9 cellular contexts compared by ENCODE assay signal in the genomic region with DNA sequence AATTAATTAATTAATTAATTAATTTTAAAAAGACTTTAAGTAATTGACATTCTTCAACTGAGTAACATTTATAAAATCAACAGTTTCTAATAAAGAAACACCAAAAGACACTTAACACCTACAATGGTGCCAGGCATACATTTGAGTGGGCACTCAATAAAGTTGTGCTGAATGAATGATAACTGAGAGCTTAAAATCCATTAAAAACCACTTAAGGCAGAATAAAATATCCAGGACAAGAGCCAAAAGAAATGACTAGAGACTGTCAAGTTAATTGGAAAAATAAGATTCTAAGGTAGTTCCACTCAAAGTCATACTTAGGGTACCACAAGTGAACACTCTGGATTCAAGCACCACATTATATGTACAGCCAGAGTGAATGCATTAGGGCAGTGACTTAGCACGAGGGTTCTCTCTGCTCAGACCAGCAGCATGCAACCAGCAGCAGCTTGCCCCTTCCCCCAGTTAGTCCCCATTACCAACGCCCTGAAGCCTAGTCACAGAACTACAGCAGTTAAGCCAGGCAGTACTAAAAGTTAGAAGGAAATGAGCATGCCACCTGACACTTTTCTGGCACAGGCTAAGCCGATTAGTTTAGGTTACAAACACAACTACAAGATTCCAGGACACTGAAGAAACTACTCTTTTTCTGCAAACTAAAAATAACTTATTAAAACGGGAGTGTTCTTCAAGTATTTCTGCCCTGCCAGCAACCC. TPM values are rescaled to one million over a fixed set of nuclear protein-coding genes. Genes with fewer than 3 reads are reported as not detected.
DNase-seq lines count a peak whose midpoint lies in the region; ATAC-seq and TF ChIP-seq lines count a peak whose summit lies in the region.
"Had no signal": no experiment of that assay in that cellular context is flagged by ENCODE, and none has a peak within 500 bp of the region (broad histone marks: within the 10 kb centered on the region; RNA-seq: fewer than 3 reads in every experiment).

No MANE protein-coding gene starts in this region.

- no peak overlapping the region for H3K4me3 ChIP-seq in right atrium auricular region
- no peak overlapping the region for H3K4me3 ChIP-seq in ectodermal cell (ENCODE audit: insufficient read depth, low read depth, low read length)
- no peak overlapping the region for H3K4me3 ChIP-seq in mesendoderm (ENCODE audit: low read length)
- no peak overlapping the region for H3K4me3 ChIP-seq in uterus

- no peak overlapping the region for H2AK5ac ChIP-seq in mesendoderm (ENCODE audit: low read length)

- no peak overlapping the region for H2BK120ac ChIP-seq in mesendoderm (ENCODE audit: low read depth, low read length)

- WGBS in ectodermal cell, 2 experiments, result 66 to 78% methylated on average over 4 of the region's 4 CpGs
- no CpG with 5 or more reads among the region's 4 CpGs for WGBS in mesendoderm (ENCODE audit: extremely low coverage, insufficient coverage, low lambda C conversion rate)

- no peak overlapping the region for H3K23ac ChIP-seq in mesendoderm (ENCODE audit: low read length)

- H3K27ac ChIP-seq in right atrium auricular region, result peak overlapping the region in 1 of 2 donors; percentile 2
- peak overlapping the region; percentile 55 for H3K27ac ChIP-seq in ectodermal cell (ENCODE audit: insufficient read depth, low read depth, low read length, poor library complexity, severe bottlenecking)
- no peak overlapping the region for H3K27ac ChIP-seq in mesendoderm (ENCODE audit: low read depth, low read length)
- H3K27ac ChIP-seq in uterus, result peak overlapping the region; percentile 36 to 39

- TF ChIP-seq CTCF in right atrium auricular region (IDR thresholded peaks at IDR 0.05) (no peak), uterus (IDR thresholded peaks at IDR 0.05) (no peak), omental fat pad (IDR thresholded peaks at IDR 0.05) (no peak)

- H2BK15ac ChIP-seq in mesendoderm (replicated peaks; ENCODE audit: low read depth), result no peak overlapping the region

- no peak overlapping the region for H2BK5ac ChIP-seq in mesendoderm (ENCODE audit: low read length)

- H3K9me3 ChIP-seq in right atrium auricular region, result no peaks in the 10 kb centered on the region
- H3K9me3 ChIP-seq in ectodermal cell (ENCODE audit: control insufficient read depth, low read length), result no peaks in the 10 kb centered on the region
- no peaks in the 10 kb centered on the region for H3K9me3 ChIP-seq in uterus

- no peak overlapping the region for H3K4me2 ChIP-seq in mesendoderm (ENCODE audit: low read length)

- intact Hi-C loops in Right ventricle myocardium inferior (cut with DNase I) (loop anchor here (5.0 kb wide), 1 partner anchor 45 kb away; a partner anchor contains a TSS), uterus (cut with DNase I; ENCODE audit: low total_unique reads) (no loop called here)

- no peak for DNase-seq in Right ventricle myocardium inferior (ENCODE audit: missing footprints)
- no peak for DNase-seq in right atrium auricular region (ENCODE audit: low spot score)
- peak; percentile 44 for DNase-seq in mesendoderm
- DNase-seq in uterus, result peak; percentile 42 to 51
- no peak for DNase-seq in omental fat pad (ENCODE audit: low spot score)
- no peak for DNase-seq in stimulated activated CD4-positive, alpha-beta T cell treated with anti-CD3 and anti-CD28 coated beads, Interleukin-2, amount 100 ng/mL, for 48 hours
- DNase-seq: ACHN had no signal

- no peak overlapping the region for H3K9ac ChIP-seq in mesendoderm (ENCODE audit: low read length)

- no peak overlapping the region for H4K5ac ChIP-seq in mesendoderm (ENCODE audit: low read length)

- peaks cover 27% of the 10 kb centered on the region for H3K79me1 ChIP-seq in mesendoderm (ENCODE audit: low read length)

- H3K36me3 ChIP-seq in right atrium auricular region, result no peaks in the 10 kb centered on the region
- no peaks in the 10 kb centered on the region for H3K36me3 ChIP-seq in ectodermal cell (ENCODE audit: control insufficient read depth, insufficient read depth, low read length)
- no peaks in the 10 kb centered on the region for H3K36me3 ChIP-seq in mesendoderm (ENCODE audit: control insufficient read depth, insufficient read depth, low read length)
- no peaks in the 10 kb centered on the region for H3K36me3 ChIP-seq in uterus

- TF ChIP-seq POLR2A in uterus (IDR thresholded peaks at IDR 0.05), result no peak

- H3K27me3 ChIP-seq in right atrium auricular region (no peaks in the 10 kb centered on the region), ectodermal cell (ENCODE audit: control insufficient read depth, insufficient read depth, low read length, poor library complexity, severe bottlenecking) (no peaks in the 10 kb centered on the region), mesendoderm (ENCODE audit: insufficient read depth, low read length, poor library complexity) (no peaks in the 10 kb centered on the region), uterus (no peaks in the 10 kb centered on the region)

- H4K8ac ChIP-seq in mesendoderm (ENCODE audit: low read depth, low read length), result no peak overlapping the region

- no peak overlapping the region for H3K18ac ChIP-seq in mesendoderm (ENCODE audit: low read length)

- peaks cover 51% of the 10 kb centered on the region for H3K79me2 ChIP-seq in mesendoderm (ENCODE audit: control insufficient read depth, insufficient read depth, low read length)

- ATAC-seq in Right ventricle myocardium inferior (peak; percentile 20), GM21381 (IDR thresholded peaks at IDR 0.05; ENCODE audit: unreplicated experiment) (no peak), omental fat pad (ENCODE audit: low FRiP score) (no peak)

- H3K56ac ChIP-seq in mesendoderm (ENCODE audit: low read length), result no peak overlapping the region

- peaks cover 0 to 50% of the 10 kb centered on the region in 2 donors for H3K4me1 ChIP-seq in right atrium auricular region
- H3K4me1 ChIP-seq in ectodermal cell (ENCODE audit: control insufficient read depth, insufficient read depth, low read length), result peaks cover 6% of the 10 kb centered on the region
- H3K4me1 ChIP-seq in mesendoderm (ENCODE audit: control insufficient read depth, low read depth, low read length), result peaks cover 6% of the 10 kb centered on the region
- no peaks in the 10 kb centered on the region for H3K4me1 ChIP-seq in uterus

- H3K4ac ChIP-seq in mesendoderm (ENCODE audit: low read depth, low read length), result no peak overlapping the region

RNA-seq across cellular contexts. Expression of a gene that starts 46.5 kb away (rescaled TPM):
- total RNA-seq in Right ventricle myocardium inferior, result 30.4 TPM
- 10 to 100 TPM; 28.7 to 29.3 TPM for total RNA-seq in right atrium auricular region
- 35.9 TPM for polyA plus RNA-seq in ectodermal cell (2013, experiment 1 of 4)
- 47.3 TPM for polyA plus RNA-seq in ectodermal cell (2013, experiment 2 of 4)
- polyA plus RNA-seq in ectodermal cell (2013, experiment 3 of 4), result 26.5 TPM
- polyA plus RNA-seq in ectodermal cell (2013, experiment 4 of 4), result 30.3 TPM
- 55.0 TPM for polyA plus RNA-seq in mesendoderm (2013, experiment 1 of 2)
- 55.3 TPM for polyA plus RNA-seq in mesendoderm (2013, experiment 2 of 2)
- total RNA-seq in uterus, result 10 to 100 TPM in 3 of 4 donors, 1 to 10 TPM in 1; 9.1 to 41.4 (median 27.3) TPM
- total RNA-seq in omental fat pad, result 10 to 100 TPM; 20.9 to 35.9 (median 31.3) TPM

Comparison
In these comparisons a context has a peak if more than half of its experiments do, and no peak if none do; other contexts are left out.
1. DNase-seq: peak in mesendoderm (single experiment) and uterus (2 of 2); none in Right ventricle myocardium inferior (single experiment), right atrium auricular region (single experiment), omental fat pad (single experiment) and stimulated activated CD4-positive, alpha-beta T cell treated with anti-CD3 and anti-CD28 coated beads, Interleukin-2, amount 100 ng/mL, for 48 hours (0 of 2).